In the genomic region with DNA sequence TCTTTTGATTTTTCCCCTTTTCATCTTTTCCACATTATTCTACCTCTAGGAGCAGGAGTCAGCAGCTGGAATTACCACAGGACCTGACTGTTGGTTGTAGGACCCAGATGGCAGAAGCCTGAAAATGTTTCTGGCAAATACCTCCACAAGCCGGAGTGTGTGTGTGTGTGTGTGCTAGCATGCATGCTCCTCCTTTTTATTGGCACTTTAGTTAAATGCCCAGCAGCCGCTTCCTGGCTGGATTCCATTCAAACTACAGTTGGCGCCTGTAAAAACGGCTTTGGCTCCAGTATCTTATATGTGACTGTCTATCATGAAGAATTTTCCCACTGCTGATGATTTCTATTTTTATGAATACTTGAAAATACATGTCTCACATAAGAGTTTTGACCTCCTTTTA, we compare ENCODE assay signal across 14 cellular contexts.
DNase-seq lines count a peak whose midpoint lies in the region; ATAC-seq and TF ChIP-seq lines count a peak whose summit lies in the region.
"Had no signal": no experiment of that assay in that cellular context is flagged by ENCODE, and none has a peak within 500 bp of the region (broad histone marks: within the 10 kb centered on the region; RNA-seq: fewer than 3 reads in every experiment).

No MANE protein-coding gene starts in this region.

- peaks cover 11% of the 10 kb centered on the region; the same call in 1 of the 2 replicates for H3F3A ChIP-seq in PC-9 (ENCODE audit: insufficient read depth, low read depth)

- BruUV-seq in PC-9 (replicated peaks; lab: Mats Ljungman, UMichigan) = no TSS peak

- WGBS in right cardiac atrium = 24% methylated on average over 4 of the region's 4 CpGs
- 36% methylated on average over 4 of the region's 4 CpGs; no CpG with 5 or more reads in 1 of the 2 donors for WGBS in transverse colon (ENCODE audit: low coverage in 1 of 2), 2 donors

- H3K9me3 ChIP-seq in right cardiac atrium (ENCODE audit: control insufficient read depth, low read length) (no peaks in the 10 kb centered on the region), transverse colon (no peaks in the 10 kb centered on the region), PC-9 (ENCODE audit: insufficient read depth, low read depth) (0 out of 2 replicates have a peak, but pooled peaks cover 8% of the 10 kb centered on the region)

- H3K27me3 ChIP-seq in right cardiac atrium (ENCODE audit: control insufficient read depth, insufficient read depth) (no peaks in the 10 kb centered on the region), transverse colon (no peaks in the 10 kb centered on the region), PC-9 (ENCODE audit: insufficient read depth, low read depth) (no peaks in the 10 kb centered on the region)
- H3K27me3 ChIP-seq: brain microvascular endothelial cell had no signal

- H3K36me3 ChIP-seq in transverse colon (no peaks in the 10 kb centered on the region), PC-9 (ENCODE audit: low read depth) (no peaks in the 10 kb centered on the region)
- H3K36me3 ChIP-seq: brain microvascular endothelial cell had no signal

- no peaks in the 10 kb centered on the region for H4K20me1 ChIP-seq in PC-9 (ENCODE audit: insufficient read depth)

- H3K79me2 ChIP-seq in PC-9 (ENCODE audit: low read depth) = no peaks in the 10 kb centered on the region

- intact Hi-C loops in right cardiac atrium (cut with DNase I) = no loop called here
- intact Hi-C loops in Right ventricle myocardium inferior (cut with DNase I) = no loop called here
- intact Hi-C loops in transverse colon (cut with DNase I; ENCODE audit: low total_unique reads) = no loop called here
- intact Hi-C loops in PC-9 (cut with micrococcal nuclease; ENCODE audit: unreplicated experiment) = no loop called here

- 0 out of 2 replicates have a peak, but pooled peaks cover 5% of the 10 kb centered on the region for H3K9me2 ChIP-seq in PC-9 (ENCODE audit: insufficient read depth)

- no peak overlapping the region for H3K4me2 ChIP-seq in PC-9

- DNase-seq in right cardiac atrium = peak; percentile 14 to 58 (median 43)
- DNase-seq in Right ventricle myocardium inferior (ENCODE audit: missing footprints) = no peak
- DNase-seq in NCI-H446 treated with DMSO at 0.1 percent for 48 hours (lab: John Stamatoyannopoulos, UW) = peak; percentile 82
- peak; percentile 12 for DNase-seq in iPS-NIHi11 (ENCODE audit: low spot score)
- peak; percentile 85 for DNase-seq in transverse colon
- DNase-seq in PC-9 = no peak
- no peak for DNase-seq in NAMALWA (ENCODE audit: low spot score)
- DNase-seq: activated CD4-positive, alpha-beta T cell treated with anti-CD3 and anti-CD28 coated beads for 1 hour; activated naive CD4-positive, alpha-beta T cell treated with anti-CD3 and anti-CD28 coated beads for 36 hours; brain microvascular endothelial cell; dorsolateral prefrontal cortex; MM.1S had no signal

- POLR2A ChIA-PET in PC-9 (lab: Charles Lee; ENCODE audit: unreplicated experiment) = no interaction called here

- H3K4me3 ChIP-seq in right cardiac atrium (ENCODE audit: low read length) (no peak overlapping the region), transverse colon (no peak overlapping the region), PC-9 (no peak overlapping the region)

- in situ Hi-C loops in transverse colon (cut with MboI; ENCODE audit: low pct_ligation_motif_present in 1 of 4, low pct_unique_long_range_greater_than_20kb in 1 of 4, low sequenced_read_pairs in 3 of 4) = no loop called here

- CTCF ChIA-PET in PC-9 (lab: Charles Lee) = no interaction called here

- TF ChIP-seq CTCF in transverse colon (IDR thresholded peaks at IDR 0.05) (no peak), PC-9 (conservative IDR thresholded peaks at IDR 0.05) (no peak)

- no peak for ATAC-seq in right cardiac atrium
- ATAC-seq in Right ventricle myocardium inferior = no peak
- ATAC-seq in GM21528 (IDR thresholded peaks at IDR 0.05; ENCODE audit: low FRiP score, unreplicated experiment) = no peak
- ATAC-seq: left lobe of liver had no signal

- H3K4me1 ChIP-seq in right cardiac atrium (ENCODE audit: control insufficient read depth, insufficient read depth, low read length) (no peaks in the 10 kb centered on the region), transverse colon (peaks cover 0 to 53% (median 23%) of the 10 kb centered on the region in 4 donors), PC-9 (replicated peaks; ENCODE audit: insufficient read depth) (peaks cover 18% of the 10 kb centered on the region; the same call in 1 of the 2 replicates)

- H3K27ac ChIP-seq in right cardiac atrium (ENCODE audit: low read length) (no peak overlapping the region), transverse colon (peak overlapping the region; percentile 10 to 58 (median 36)), PC-9 (no peak overlapping the region)
- H3K27ac ChIP-seq: brain microvascular endothelial cell, dorsolateral prefrontal cortex had no signal

- no peak for TF ChIP-seq POLR2A in transverse colon (IDR thresholded peaks at IDR 0.05)

- no peak for TF ChIP-seq EP300 in transverse colon (IDR thresholded peaks at IDR 0.05; ENCODE audit: low read depth)

- no peak overlapping the region for H2AFZ ChIP-seq in PC-9

Comparison
In these comparisons a context has a peak if more than half of its experiments do, and no peak if none do; other contexts are left out.
1. DNase-seq: peak in right cardiac atrium (3 of 3), NCI-H446 treated with DMSO at 0.1 percent for 48 hours (single experiment), iPS-NIHi11 (single experiment) and transverse colon (single experiment); none in Right ventricle myocardium inferior (single experiment), PC-9 (0 of 2) and NAMALWA (single experiment).
2. H3K27ac ChIP-seq: peak in transverse colon (4 of 4); none in right cardiac atrium (single experiment) and PC-9 (single experiment).